ENCODE assay signal across 16 cellular contexts in the genomic region with DNA sequence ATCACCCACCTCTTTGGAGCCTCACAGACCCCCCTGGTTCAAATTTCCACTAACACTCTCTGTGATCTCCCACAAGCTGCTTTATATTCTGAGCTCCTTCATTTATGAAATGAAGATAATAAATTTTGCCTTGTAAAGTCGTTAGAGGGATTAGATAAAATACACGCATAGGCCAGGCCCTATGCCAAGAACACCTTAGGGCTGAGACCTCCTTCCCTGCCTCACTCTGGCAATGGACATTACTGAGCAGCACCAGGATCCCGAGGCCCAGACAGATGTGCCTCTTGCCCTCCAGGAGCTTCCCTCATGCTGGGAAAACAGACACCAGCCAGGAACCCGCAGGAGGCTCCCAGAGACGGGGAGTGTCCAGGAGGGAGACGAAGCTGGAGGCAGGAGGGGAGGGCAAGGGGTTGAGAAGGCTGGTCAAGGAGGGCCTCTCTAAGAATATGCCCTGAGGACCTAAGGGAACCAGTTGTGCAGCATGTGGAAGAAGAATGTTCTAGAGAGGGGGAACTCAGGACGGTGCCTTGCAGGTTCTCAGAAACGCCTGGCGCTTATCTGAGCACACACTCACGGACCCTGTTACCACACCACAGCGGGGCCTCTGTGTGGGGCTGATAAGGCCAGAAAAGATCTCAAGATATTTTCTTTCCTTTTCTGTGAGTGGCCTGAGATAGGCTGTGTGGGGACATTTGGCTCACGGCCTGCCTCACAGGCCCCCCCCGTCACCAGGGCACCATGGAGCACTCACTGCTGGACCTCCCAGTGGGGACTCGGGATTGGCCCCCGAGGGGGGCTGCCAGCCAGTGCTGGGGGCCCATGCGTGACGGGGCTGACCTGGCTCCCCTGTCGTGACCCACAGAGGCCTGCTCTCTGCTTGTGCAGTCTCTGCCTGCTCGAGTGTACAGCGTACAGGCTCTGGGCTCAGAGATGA. TPM values are rescaled to one million over a fixed set of nuclear protein-coding genes. Genes with fewer than 3 reads are reported as not detected.
A peak's percentile ranks its signal among the peaks of the same experiment; 100 is the strongest.
DNase-seq lines count a peak whose midpoint lies in the region; ATAC-seq and TF ChIP-seq lines count a peak whose summit lies in the region.
"Had no signal": no experiment of that assay in that cellular context is flagged by ENCODE, and none has a peak within 500 bp of the region (broad histone marks: within the 10 kb centered on the region; RNA-seq: fewer than 3 reads in every experiment).

No MANE protein-coding gene starts in this region.

- H3K4me2 ChIP-seq in osteoblast (ENCODE audit: insufficient read depth, low read length) (no peak overlapping the region), Karpas-422 (ENCODE audit: low read depth, low read length, poor library complexity, severe bottlenecking) (no peak overlapping the region)

- H4K20me1 ChIP-seq in osteoblast (ENCODE audit: insufficient read depth, low read length) (no peaks in the 10 kb centered on the region), Karpas-422 (ENCODE audit: insufficient read depth, low read depth, low read length) (no peaks in the 10 kb centered on the region)

- no peaks in the 10 kb centered on the region for H3K36me3 Mint-ChIP-seq in T-helper 2 cell treated with Interferon-gamma antibody and Interleukin-4, amounts not matched to agents 5 μg/mL and 100 μg/mL, for 36 hours (ENCODE audit: low read depth)
- no peaks in the 10 kb centered on the region for H3K36me3 Mint-ChIP-seq in effector memory CD8-positive, alpha-beta T cell (ENCODE audit: insufficient read depth)
- H3K36me3 Mint-ChIP-seq in HFFc6 (ENCODE audit: low read depth) = no peaks in the 10 kb centered on the region

- H3K36me3 ChIP-seq in osteoblast (ENCODE audit: insufficient read depth, low read length) (no peaks in the 10 kb centered on the region), colonic mucosa (no peaks in the 10 kb centered on the region), Karpas-422 (ENCODE audit: insufficient read depth, low read length) (no peaks in the 10 kb centered on the region)
- H3K36me3 ChIP-seq: heart right ventricle, thyroid gland had no signal

- H3K9me3 Mint-ChIP-seq in T-helper 2 cell treated with Interferon-gamma antibody and Interleukin-4, amounts not matched to agents 5 μg/mL and 100 μg/mL, for 36 hours = no peaks in the 10 kb centered on the region
- H3K9me3 Mint-ChIP-seq in effector memory CD8-positive, alpha-beta T cell = no peaks in the 10 kb centered on the region
- no peaks in the 10 kb centered on the region for H3K9me3 Mint-ChIP-seq in HFFc6

- H3K27ac ChIP-seq in osteoblast (ENCODE audit: low read depth, low read length) (no peak overlapping the region), colonic mucosa (no peak overlapping the region), Karpas-422 (ENCODE audit: low read length) (no peak overlapping the region)
- H3K27ac ChIP-seq: parathyroid adenoma, thyroid gland had no signal

- no peaks in the 10 kb centered on the region for H3K9me3 ChIP-seq in osteoblast (ENCODE audit: low read depth, low read length)
- H3K9me3 ChIP-seq in colonic mucosa = no peaks in the 10 kb centered on the region
- no peaks in the 10 kb centered on the region for H3K9me3 ChIP-seq in Karpas-422 (ENCODE audit: low read length)
- H3K9me3 ChIP-seq: heart right ventricle, thyroid gland had no signal

- H3K4me1 ChIP-seq in osteoblast (ENCODE audit: insufficient read depth, low read length) (peaks cover 26% of the 10 kb centered on the region), colonic mucosa (no peaks in the 10 kb centered on the region), Karpas-422 (ENCODE audit: low read length) (peaks cover 43% of the 10 kb centered on the region)
- H3K4me1 ChIP-seq: parathyroid adenoma had no signal

- H3K4me1 Mint-ChIP-seq in T-helper 2 cell treated with Interferon-gamma antibody and Interleukin-4, amounts not matched to agents 5 μg/mL and 100 μg/mL, for 36 hours (ENCODE audit: low read depth) = peaks cover 38% of the 10 kb centered on the region
- H3K4me1 Mint-ChIP-seq in effector memory CD8-positive, alpha-beta T cell (ENCODE audit: low read depth in 2 of 2) = peaks cover 15 to 33% of the 10 kb centered on the region in 2 donors
- H3K4me1 Mint-ChIP-seq in HFFc6 (ENCODE audit: low read depth) = peaks cover 72% of the 10 kb centered on the region

- no peak overlapping the region for H3K4me3 ChIP-seq in osteoblast (ENCODE audit: insufficient read depth, low read length)
- no peak overlapping the region for H3K4me3 ChIP-seq in colonic mucosa
- no peak overlapping the region for H3K4me3 ChIP-seq in Karpas-422 (ENCODE audit: low read length)
- H3K4me3 ChIP-seq: heart right ventricle, thyroid gland had no signal

- peak overlapping the region; percentile 49 for H3K27ac Mint-ChIP-seq in T-helper 2 cell treated with Interferon-gamma antibody and Interleukin-4, amounts not matched to agents 5 μg/mL and 100 μg/mL, for 36 hours
- peak overlapping the region; percentile 26 to 48 for H3K27ac Mint-ChIP-seq in effector memory CD8-positive, alpha-beta T cell
- no peak overlapping the region for H3K27ac Mint-ChIP-seq in HFFc6

- H3K27me3 ChIP-seq in osteoblast (ENCODE audit: insufficient read depth, low read length) (no peaks in the 10 kb centered on the region), colonic mucosa (no peaks in the 10 kb centered on the region), Karpas-422 (ENCODE audit: low read length) (no peaks in the 10 kb centered on the region)
- H3K27me3 ChIP-seq: thyroid gland had no signal

- H3K9me2 ChIP-seq in Karpas-422 (replicated peaks; ENCODE audit: insufficient read depth, low read length) = no peaks in the 10 kb centered on the region

- TF ChIP-seq CTCF in osteoblast (IDR thresholded peaks at IDR 0.05; ENCODE audit: extremely low read depth, low read depth, low read length) = no peak
- no peak for TF ChIP-seq CTCF in HFFc6 (IDR thresholded peaks at IDR 0.05)
- no peak for TF ChIP-seq CTCF in colonic mucosa (IDR thresholded peaks at IDR 0.05)

- intact Hi-C loops in colonic mucosa (cut with DNase I) = no loop called here

- no peak for ATAC-seq in effector memory CD8-positive, alpha-beta T cell (replicated peaks)
- ATAC-seq: activated CD4-positive, CD25-positive, alpha-beta regulatory T cell treated with anti-CD3 and anti-CD28 coated beads, Interleukin-2, amount 50 U/mL, for 24 hours; heart right ventricle had no signal

- no peaks in the 10 kb centered on the region for H3K27me3 Mint-ChIP-seq in T-helper 2 cell treated with Interferon-gamma antibody and Interleukin-4, amounts not matched to agents 5 μg/mL and 100 μg/mL, for 36 hours (ENCODE audit: low read depth)
- H3K27me3 Mint-ChIP-seq in effector memory CD8-positive, alpha-beta T cell = no peaks in the 10 kb centered on the region
- peaks cover under 1% of the 10 kb centered on the region for H3K27me3 Mint-ChIP-seq in HFFc6 (ENCODE audit: insufficient read depth)

- no peak for DNase-seq in T-helper 2 cell treated with Interferon-gamma antibody and Interleukin-4, amounts not matched to agents 5 μg/mL and 100 μg/mL, for 36 hours (ENCODE audit: low spot score)
- DNase-seq in T-helper 2 cell (no peak), SKM-1 (lab: John Stamatoyannopoulos, UW; ENCODE audit: unreplicated experiment) (peak; percentile 39), osteoblast (ENCODE audit: insufficient read length, low spot score, missing footprints) (peak; percentile 42), HFFc6 (no peak), colonic mucosa (no peak), Karpas-422 (no peak)
- no peak for DNase-seq in effector memory CD8-positive, alpha-beta T cell
- DNase-seq: activated effector memory CD4-positive, alpha-beta T cell treated with Interleukin-2 at 50 U/mL for 16 hours; COR-L47; heart right ventricle; NCI-H1694; SHP77 treated with DMSO at 0.1 percent for 48 hours; thyroid gland had no signal

- H2AFZ ChIP-seq in osteoblast (ENCODE audit: low read length) = no peak overlapping the region
- H2AFZ ChIP-seq in Karpas-422 (ENCODE audit: low read length) = no peak overlapping the region
- H2AFZ ChIP-seq: parathyroid adenoma had no signal

- H3K4me3 Mint-ChIP-seq in T-helper 2 cell treated with Interferon-gamma antibody and Interleukin-4, amounts not matched to agents 5 μg/mL and 100 μg/mL, for 36 hours = no peak overlapping the region
- no peak overlapping the region for H3K4me3 Mint-ChIP-seq in effector memory CD8-positive, alpha-beta T cell
- no peak overlapping the region for H3K4me3 Mint-ChIP-seq in HFFc6

- no peaks in the 10 kb centered on the region for H3K79me2 ChIP-seq in osteoblast (ENCODE audit: insufficient read depth, low read length)
- H3K79me2 ChIP-seq in Karpas-422 (ENCODE audit: low read length) = no peaks in the 10 kb centered on the region
- H3K79me2 ChIP-seq: parathyroid adenoma had no signal

- H3K9ac ChIP-seq in colonic mucosa (ENCODE audit: low read depth in 2 of 2, low read length in 2 of 2) (no peak overlapping the region), Karpas-422 (ENCODE audit: low read length) (no peak overlapping the region)
- H3K9ac ChIP-seq: parathyroid adenoma had no signal

RNA-seq across cellular contexts. Expression of a gene that starts 21.9 kb away (rescaled TPM):
- total RNA-seq in osteoblast = 1.4 and 2.1 TPM in 2 replicates
- total RNA-seq in HFFc6 (2021; fragmentation: NEBNext Ultra II Directional; extraction: Animal tissue kit (Norgen Biotek cat#: 25700)) = under 1 TPM in 4 of 6 experiments, not detected in 2; 0.12 to 0.17 (median 0.14) TPM
- 1 to 10 TPM in 1 of 2 donors, not detected in 1; 1.3 TPM for total RNA-seq in colonic mucosa
- total RNA-seq in Karpas-422 (2014; rRNA removed; shearing (Covaris generic); ENCODE audit: low replicate concordance) = not detected in 2 replicates

RNA-seq across cellular contexts. Expression of a gene that starts 44.4 kb away (rescaled TPM):
- 30.4 and 36.2 TPM in 2 replicates for total RNA-seq in osteoblast
- total RNA-seq in HFFc6 (2021; fragmentation: NEBNext Ultra II Directional; extraction: Animal tissue kit (Norgen Biotek cat#: 25700)) = 100 to 1,000 TPM; 115 to 196 (median 129) TPM
- total RNA-seq in colonic mucosa = 1 to 10 TPM; 1.8 to 2.0 TPM
- total RNA-seq in Karpas-422 (2014; rRNA removed; shearing (Covaris generic); ENCODE audit: low replicate concordance) = 41.6 and 49.1 TPM in 2 replicates

Comparison
In these comparisons a context has a peak if more than half of its experiments do, and no peak if none do; other contexts are left out.
1. DNase-seq: peak in SKM-1 (single experiment) and osteoblast (single experiment); none in T-helper 2 cell treated with Interferon-gamma antibody and Interleukin-4, amounts not matched to agents 5 μg/mL and 100 μg/mL, for 36 hours (single experiment), T-helper 2 cell (0 of 5), effector memory CD8-positive, alpha-beta T cell (0 of 3), HFFc6 (single experiment), colonic mucosa (single experiment) and Karpas-422 (single experiment).
2. RNA of a gene that starts 44.4 kb away (total RNA-seq): 115 to 196 TPM in HFFc6, 41.6 to 49.1 TPM in Karpas-422 and 30.4 to 36.2 TPM in osteoblast; 1.8 to 2.0 TPM in colonic mucosa; every median in the first group is over 10 times any median in the second.